ENCODE assay signal across 14 cellular contexts in the genomic region with DNA sequence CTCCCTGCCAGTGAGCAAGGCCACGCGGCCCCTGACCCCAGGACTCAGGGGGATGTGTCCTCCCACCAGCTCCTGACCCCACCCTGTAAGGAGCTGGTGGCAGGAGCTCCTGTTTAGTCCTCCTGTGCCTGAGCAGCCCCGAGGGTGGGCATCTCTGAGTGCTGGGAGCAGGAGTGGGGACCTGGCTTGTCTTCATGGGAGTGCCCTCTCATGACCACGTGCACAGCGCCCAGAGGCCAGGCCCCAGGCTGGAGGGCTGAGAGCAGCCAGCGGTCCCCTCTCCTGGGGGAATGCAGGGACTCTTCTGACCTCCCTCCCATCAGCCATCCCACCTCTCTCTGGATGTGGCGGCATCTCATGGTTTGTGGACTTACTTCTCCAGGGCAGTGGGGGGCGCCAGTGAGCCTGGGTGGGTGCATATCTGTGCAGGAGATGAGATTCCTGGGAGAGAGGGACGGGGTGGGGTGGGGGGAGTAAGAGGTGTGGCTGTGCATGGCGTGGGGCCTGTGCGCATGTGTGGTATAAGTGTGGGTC.
A peak's percentile ranks its signal among the peaks of the same experiment; 100 is the strongest.
DNase-seq lines count a peak whose midpoint lies in the region; ATAC-seq and TF ChIP-seq lines count a peak whose summit lies in the region.
"Had no signal": no experiment of that assay in that cellular context is flagged by ENCODE, and none has a peak within 500 bp of the region (broad histone marks: within the 10 kb centered on the region; RNA-seq: fewer than 3 reads in every experiment).

No MANE protein-coding gene starts in this region.

- peaks cover 0 to 2% of the 10 kb centered on the region in 2 donors for H3K4me1 ChIP-seq in neuronal stem cell (ENCODE audit: control insufficient read depth in 2 of 2, insufficient read depth in 1 of 2, low read depth in 1 of 2, low read length in 2 of 2)

- H3K23ac ChIP-seq in neuronal stem cell (ENCODE audit: low read depth, low read length, poor library complexity), result peak overlapping the region; percentile 6

- peak overlapping the region; percentile 87 for H2BK15ac ChIP-seq in neuronal stem cell (ENCODE audit: low read length)

- no peaks in the 10 kb centered on the region for H3K79me1 ChIP-seq in neuronal stem cell (ENCODE audit: low read depth, low read length)

- in situ Hi-C loops in KBM-7 (cut with MboI; ENCODE audit: low pct_unique_long_range_greater_than_20kb, low sequenced_read_pairs), result no loop called here

- DNase-seq in NCI-H1694 treated with DMSO at 0.1 percent for 48 hours (lab: John Stamatoyannopoulos, UW), result peak; percentile 12
- no peak for DNase-seq in NCI-H1694 (lab: John Stamatoyannopoulos, UW)
- DNase-seq in KBM-7, result peak; percentile 24
- DNase-seq in choroid plexus epithelial cell (ENCODE audit: low read depth), result no peak
- DNase-seq in neuronal stem cell (ENCODE audit: low spot score), result no peak
- DNase-seq in HT-29 (ENCODE audit: low spot score), result no peak
- DNase-seq: 8988T, COR-L47, foreskin melanocyte, NCI-H446 treated with DMSO at 0.1 percent for 48 hours, trophoblast cell had no signal

- peak overlapping the region; percentile 60 for H3K9ac ChIP-seq in neuronal stem cell (ENCODE audit: low read depth, low read length, poor library complexity)

- no peak overlapping the region for H4K8ac ChIP-seq in neuronal stem cell (ENCODE audit: low read depth, low read length)

- H2AK5ac ChIP-seq in neuronal stem cell (ENCODE audit: low read depth, low read length), result peak overlapping the region; percentile 78

- H3K18ac ChIP-seq in neuronal stem cell (ENCODE audit: low read length), result peak overlapping the region; percentile 84

- peak; percentile 40 for TF ChIP-seq CTCF in choroid plexus epithelial cell (conservative IDR thresholded peaks at IDR 0.05; ENCODE audit: low read depth, low read length)

- H3K27ac ChIP-seq in neuronal stem cell (replicated peaks; ENCODE audit: low read length), result no peak overlapping the region

- H3K36me3 ChIP-seq in neuronal stem cell (replicated peaks in 1 of 2; ENCODE audit: control insufficient read depth in 2 of 2, insufficient read depth in 2 of 2, low read length in 2 of 2), result no peaks in the 10 kb centered on the region

- no peaks in the 10 kb centered on the region for H3K9me3 ChIP-seq in neuronal stem cell (replicated peaks in 1 of 2; ENCODE audit: control insufficient read depth in 2 of 2, insufficient read depth in 1 of 2, low read depth in 1 of 2, low read length in 2 of 2)

- H2BK12ac ChIP-seq in neuronal stem cell (ENCODE audit: low read length), result no peak overlapping the region

- H2BK5ac ChIP-seq in neuronal stem cell (ENCODE audit: low read length), result no peak overlapping the region

- WGBS in neuronal stem cell (ENCODE audit: extremely low coverage in 2 of 2, insufficient read length in 2 of 2, insufficient replicate concordance in 1 of 2), 2 donors, result no CpG with 5 or more reads among the region's 11 CpGs

- H3K27me3 ChIP-seq in neuronal stem cell (ENCODE audit: control insufficient read depth in 3 of 3, insufficient read depth in 3 of 3, low read depth in 1 of 3, low read length in 3 of 3), result peaks cover 0 to 8% (median 0%) of the 10 kb centered on the region in 3 experiments

- no peak overlapping the region for H2BK120ac ChIP-seq in neuronal stem cell (ENCODE audit: low read depth, low read length)

- no peak overlapping the region for H3K4me2 ChIP-seq in neuronal stem cell (ENCODE audit: insufficient read depth, low read length, poor library complexity, severe bottlenecking)

- no peak for ATAC-seq in GM21786 (IDR thresholded peaks at IDR 0.05; ENCODE audit: unreplicated experiment)
- ATAC-seq in HG02852 (IDR thresholded peaks at IDR 0.05; ENCODE audit: unreplicated experiment), result no peak
- ATAC-seq: naive thymus-derived CD8-positive, alpha-beta T cell had no signal

- H3K4me3 ChIP-seq in choroid plexus epithelial cell (ENCODE audit: low read depth, low read length) (no peak overlapping the region), neuronal stem cell (ENCODE audit: low read length in 2 of 2) (no peak overlapping the region)

- no peak overlapping the region for H3K4ac ChIP-seq in neuronal stem cell (ENCODE audit: low read length)

- H4K91ac ChIP-seq in neuronal stem cell (ENCODE audit: low read depth, low read length, poor library complexity), result no peak overlapping the region

- no peak overlapping the region for H2AFZ ChIP-seq in neuronal stem cell (ENCODE audit: low read length)

- H3K14ac ChIP-seq in neuronal stem cell (ENCODE audit: low read length), result no peak overlapping the region

Comparison
In these comparisons a context has a peak if more than half of its experiments do, and no peak if none do; other contexts are left out.
1. DNase-seq: peak in NCI-H1694 treated with DMSO at 0.1 percent for 48 hours (single experiment) and KBM-7 (single experiment); none in NCI-H1694 (single experiment), choroid plexus epithelial cell (single experiment), neuronal stem cell (single experiment) and HT-29 (single experiment).